24 cellular contexts compared by ENCODE assay signal in the genomic region with DNA sequence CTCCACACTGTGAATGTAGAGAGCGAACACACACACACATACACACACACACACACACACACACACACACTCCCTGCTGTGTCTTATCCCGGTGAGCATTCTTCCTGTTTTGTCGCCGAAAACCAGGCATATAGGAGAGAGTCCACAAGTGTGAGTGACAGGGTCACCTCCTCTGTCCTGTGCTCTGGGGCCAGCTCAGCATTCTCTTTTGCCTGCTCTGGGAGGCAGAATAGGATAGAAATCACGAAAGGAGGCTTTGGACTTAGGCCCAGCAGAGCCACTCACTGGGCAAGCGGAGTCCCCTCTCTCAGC. TPM values are rescaled to one million over a fixed set of nuclear protein-coding genes. Genes with fewer than 3 reads are reported as not detected.
A peak's percentile ranks its signal among the peaks of the same experiment; 100 is the strongest.
DNase-seq lines count a peak whose midpoint lies in the region; ATAC-seq and TF ChIP-seq lines count a peak whose summit lies in the region.
"Had no signal": no experiment of that assay in that cellular context is flagged by ENCODE, and none has a peak within 500 bp of the region (broad histone marks: within the 10 kb centered on the region; RNA-seq: fewer than 3 reads in every experiment).

No MANE protein-coding gene starts in this region.

- DNase-seq in DMS53 (lab: John Stamatoyannopoulos, UW) (peak; percentile 35), DMS53 treated with DMSO at 0.1 percent for 48 hours (lab: John Stamatoyannopoulos, UW; ENCODE audit: unreplicated experiment) (no peak), dermis microvascular lymphatic vessel endothelial cell (ENCODE audit: low read depth in 2 of 2) (peak; percentile 9 to 17), right lobe of liver (peak in 1 of 3 donors; percentile 16), type B pancreatic cell (ENCODE audit: extremely low spot score, unreplicated experiment) (no peak), NCI-H1048 (lab: John Stamatoyannopoulos, UW) (no peak)
- DNase-seq in effector memory CD8-positive, alpha-beta T cell = no peak
- no peak for DNase-seq in stimulated activated naive CD8-positive, alpha-beta T cell treated with anti-CD3 and anti-CD28 coated beads, Interleukin-15, Interleukin-2, amounts not matched to agents 100 U/mL and 50 U/mL, for 24 hours
- DNase-seq: activated CD4-positive, alpha-beta T cell treated with anti-CD3 and anti-CD28 coated beads, Interleukin-2, amount 50 U/mL, for 48 hours; activated CD8-positive, alpha-beta memory T cell treated with anti-CD3 and anti-CD28 coated beads, Interleukin-2, amount 50 U/mL, for 4 hours; CD4-positive, alpha-beta T cell; cerebellar nuclear complex; DMS 273 treated with DMSO at 0.1 percent for 48 hours; effector CD8-positive, alpha-beta T cell; foreskin keratinocyte; NCI-H1105; NCI-H2081; NCI-H82; stimulated activated CD8-positive, alpha-beta memory T cell treated with anti-CD3 and anti-CD28 coated beads, Interleukin-4, amount 100 ng/mL, for 48 hours; trophoblast cell had no signal

- WGBS in right lobe of liver (ENCODE audit: insufficient coverage, low coverage, low lambda C conversion rate, missing lambda C conversion rate) = 10% methylated on average over 3 of the region's 6 CpGs

- TF ChIP-seq POLR2A in right lobe of liver (IDR thresholded peaks at IDR 0.05) = no peak

- no peaks in the 10 kb centered on the region for H3K4me1 ChIP-seq in right lobe of liver
- H3K4me1 ChIP-seq: foreskin keratinocyte had no signal

- H3K9me3 Mint-ChIP-seq in type B pancreatic cell = no peaks in the 10 kb centered on the region
- H3K9me3 Mint-ChIP-seq in effector memory CD8-positive, alpha-beta T cell = no peaks in the 10 kb centered on the region
- H3K9me3 Mint-ChIP-seq: activated naive CD4-positive, alpha-beta T cell treated with anti-CD3 and anti-CD28 coated beads, Interleukin-2, amount 50 U/mL, for 72 hours; CD4-positive, alpha-beta T cell had no signal

- peak overlapping the region; percentile 51 for H3K4me3 Mint-ChIP-seq in type B pancreatic cell
- no peak overlapping the region for H3K4me3 Mint-ChIP-seq in effector memory CD8-positive, alpha-beta T cell
- H3K4me3 Mint-ChIP-seq: CD4-positive, alpha-beta T cell had no signal

- no peak overlapping the region for H3K27ac Mint-ChIP-seq in type B pancreatic cell
- H3K27ac Mint-ChIP-seq in effector memory CD8-positive, alpha-beta T cell = no peak overlapping the region
- H3K27ac Mint-ChIP-seq: activated naive CD4-positive, alpha-beta T cell treated with anti-CD3 and anti-CD28 coated beads, Interleukin-2, amount 50 U/mL, for 72 hours; CD4-positive, alpha-beta T cell; progenitor cell of endocrine pancreas had no signal

- TF ChIP-seq CTCF in right lobe of liver (IDR thresholded peaks at IDR 0.05) (no peak), type B pancreatic cell (conservative IDR thresholded peaks at IDR 0.05) (no peak)

- no peak overlapping the region for H3K27ac ChIP-seq in right lobe of liver
- H3K27ac ChIP-seq: 22Rv1, foreskin keratinocyte, neutrophil had no signal

- H3K27me3 ChIP-seq in right lobe of liver = peaks cover 0 to 7% of the 10 kb centered on the region in 2 donors

- no peaks in the 10 kb centered on the region for H3K9me3 ChIP-seq in right lobe of liver
- H3K9me3 ChIP-seq: neutrophil had no signal

- peak; percentile 20 to 62 (median 52) for ATAC-seq in right lobe of liver
- ATAC-seq in effector memory CD8-positive, alpha-beta T cell (replicated peaks) = no peak
- ATAC-seq in stimulated activated naive CD8-positive, alpha-beta T cell treated with anti-CD3 and anti-CD28 coated beads, Interleukin-15, Interleukin-2, amounts not matched to agents 100 U/mL and 50 U/mL, for 24 hours = no peak
- ATAC-seq: activated naive CD4-positive, alpha-beta T cell treated with anti-CD3 and anti-CD28 coated beads, Interleukin-2, amount 50 U/mL, for 72 hours; foreskin keratinocyte had no signal

- peaks cover 56% of the 10 kb centered on the region for H3K27me3 Mint-ChIP-seq in type B pancreatic cell
- H3K27me3 Mint-ChIP-seq in effector memory CD8-positive, alpha-beta T cell = peaks cover 35 to 93% of the 10 kb centered on the region in 2 donors

- H3K4me3 ChIP-seq in right lobe of liver = no peak overlapping the region

- H3K36me3 Mint-ChIP-seq in type B pancreatic cell = no peaks in the 10 kb centered on the region
- H3K36me3 Mint-ChIP-seq in effector memory CD8-positive, alpha-beta T cell (ENCODE audit: insufficient read depth) = peaks cover 4% of the 10 kb centered on the region
- H3K36me3 Mint-ChIP-seq: activated naive CD4-positive, alpha-beta T cell treated with anti-CD3 and anti-CD28 coated beads, Interleukin-2, amount 50 U/mL, for 72 hours had no signal

- intact Hi-C loops in right lobe of liver (cut with DNase I) = no loop called here

- H3K4me1 Mint-ChIP-seq in type B pancreatic cell (ENCODE audit: unreplicated experiment) = peaks cover 27% of the 10 kb centered on the region
- peaks cover 0 to 1% of the 10 kb centered on the region in 2 donors for H3K4me1 Mint-ChIP-seq in effector memory CD8-positive, alpha-beta T cell (ENCODE audit: low read depth in 2 of 2)

- H3K36me3 ChIP-seq in right lobe of liver = no peaks in the 10 kb centered on the region
- H3K36me3 ChIP-seq: neutrophil had no signal

RNA-seq across cellular contexts. Expression of gene LAMC3, which starts 3.0 kb away (rescaled TPM):
- total RNA-seq in dermis microvascular lymphatic vessel endothelial cell (1.2 and 5.1 TPM in 2 replicates), right lobe of liver (10 to 100 TPM in 1 of 6 experiments, 1 to 10 TPM in 5; 2.7 to 14.3 (median 3.7) TPM), type B pancreatic cell (ENCODE audit: low replicate concordance) (0.38 and 7.2 TPM in 2 replicates)
- total RNA-seq: foreskin keratinocyte had no signal

Comparison
In these comparisons a context has a peak if more than half of its experiments do, and no peak if none do; other contexts are left out.
1. DNase-seq: peak in DMS53 (single experiment) and dermis microvascular lymphatic vessel endothelial cell (2 of 2); none in DMS53 treated with DMSO at 0.1 percent for 48 hours (single experiment), type B pancreatic cell (single experiment), effector memory CD8-positive, alpha-beta T cell (0 of 3), NCI-H1048 (single experiment) and stimulated activated naive CD8-positive, alpha-beta T cell treated with anti-CD3 and anti-CD28 coated beads, Interleukin-15, Interleukin-2, amounts not matched to agents 100 U/mL and 50 U/mL, for 24 hours (single experiment).
2. ATAC-seq: peak in right lobe of liver (4 of 4); none in effector memory CD8-positive, alpha-beta T cell (single experiment) and stimulated activated naive CD8-positive, alpha-beta T cell treated with anti-CD3 and anti-CD28 coated beads, Interleukin-15, Interleukin-2, amounts not matched to agents 100 U/mL and 50 U/mL, for 24 hours (single experiment).